ENCODE assay signal across 8 cellular contexts in genomic region chr1:1665815-1666251, GRCh38. TPM values are rescaled to one million over a fixed set of nuclear protein-coding genes. Genes with fewer than 3 reads are reported as not detected.
DNase-seq lines count a peak whose midpoint lies in the region; ATAC-seq, FAIRE-seq and TF ChIP-seq lines count a peak whose summit lies in the region.

No MANE protein-coding gene starts in this region.

- no peak for FAIRE-seq in bronchial epithelial cell (lab: Jason Lieb, UNC)

- H3F3A ChIP-seq in neural progenitor cell (ENCODE audit: low read depth) = peaks cover 9% of the 10 kb centered on the region

- DNase-seq in COLO668 (lab: John Stamatoyannopoulos, UW; ENCODE audit: unreplicated experiment) (peak; percentile 38), NCI-H510A treated with DMSO at 0.1 percent for 48 hours (lab: John Stamatoyannopoulos, UW) (peak; percentile 24), bronchial epithelial cell (ENCODE audit: low read depth) (no peak), neural progenitor cell (ENCODE audit: low spot score) (peak; percentile 60), DMS153 treated with DMSO at 0.1 percent for 48 hours (lab: John Stamatoyannopoulos, UW; ENCODE audit: unreplicated experiment) (no peak), NCI-H2081 treated with DMSO at 0.1 percent for 48 hours (lab: John Stamatoyannopoulos, UW) (no peak), tibial nerve (ENCODE audit: low spot score in 2 of 2) (no peak)

- H3K27me3 Mint-ChIP-seq in neural progenitor cell (ENCODE audit: insufficient read depth, low read depth) = no peaks in the 10 kb centered on the region

- no peak overlapping the region for H3K9ac ChIP-seq in neural progenitor cell

- no peak overlapping the region for H3K27ac ChIP-seq in neural progenitor cell
- H3K27ac ChIP-seq in tibial nerve = no peak overlapping the region

- H3K4me3 Mint-ChIP-seq in neural progenitor cell = no peak overlapping the region

- no peak overlapping the region for H3K27ac Mint-ChIP-seq in neural progenitor cell

- no peak overlapping the region for H2AFZ ChIP-seq in neural progenitor cell (replicated peaks)

- H3K36me3 Mint-ChIP-seq in neural progenitor cell = peaks cover 3% of the 10 kb centered on the region

- no peak for TF ChIP-seq EP300 in tibial nerve (IDR thresholded peaks at IDR 0.05)

- H4K20me1 ChIP-seq in neural progenitor cell (ENCODE audit: low read depth) = no peaks in the 10 kb centered on the region

- no peaks in the 10 kb centered on the region for H3K4me1 Mint-ChIP-seq in neural progenitor cell

- H3K27me3 ChIP-seq in bronchial epithelial cell (ENCODE audit: control insufficient read depth, insufficient read depth, low read length) = no peaks in the 10 kb centered on the region
- H3K27me3 ChIP-seq in neural progenitor cell = no peaks in the 10 kb centered on the region
- H3K27me3 ChIP-seq in tibial nerve = no peaks in the 10 kb centered on the region

- no peaks in the 10 kb centered on the region for H3K9me3 ChIP-seq in neural progenitor cell (ENCODE audit: low read depth)
- no peaks in the 10 kb centered on the region for H3K9me3 ChIP-seq in tibial nerve

- H3K4me1 ChIP-seq in neural progenitor cell = no peaks in the 10 kb centered on the region
- H3K4me1 ChIP-seq in tibial nerve = peaks cover 0 to 6% (median 0%) of the 10 kb centered on the region in 4 donors

- WGBS in tibial nerve, 2 donors = 83 to 87% methylated on average over 19 to 25 of the region's 25 CpGs

- TF ChIP-seq POLR2A in tibial nerve (IDR thresholded peaks at IDR 0.05) = no peak

- no peaks in the 10 kb centered on the region for H3K9me3 Mint-ChIP-seq in neural progenitor cell

- no peak overlapping the region for H3K4me3 ChIP-seq in bronchial epithelial cell (ENCODE audit: low read depth, low read length)
- no peak overlapping the region for H3K4me3 ChIP-seq in neural progenitor cell
- H3K4me3 ChIP-seq in tibial nerve = no peak overlapping the region

- H3K36me3 ChIP-seq in bronchial epithelial cell (ENCODE audit: control insufficient read depth, insufficient read depth, low read length) (peaks cover 14% of the 10 kb centered on the region), neural progenitor cell (no peaks in the 10 kb centered on the region), tibial nerve (peaks cover 5 to 64% (median 20%) of the 10 kb centered on the region in 3 donors)

- no peak overlapping the region for H3K4me2 ChIP-seq in neural progenitor cell

- peak; percentile 58 for TF ChIP-seq CTCF in bronchial epithelial cell (IDR thresholded peaks at IDR 0.05; ENCODE audit: insufficient read depth, low read length, severe bottlenecking)
- TF ChIP-seq CTCF in neural progenitor cell (IDR thresholded peaks at IDR 0.05) = peak; percentile 65
- TF ChIP-seq CTCF in tibial nerve (IDR thresholded peaks at IDR 0.05) = peak in 1 of 5 experiments; percentile 22

- no peak for ATAC-seq in GM21529 (IDR thresholded peaks at IDR 0.05; ENCODE audit: unreplicated experiment)

- H3K79me2 ChIP-seq in neural progenitor cell (ENCODE audit: low read depth) = no peaks in the 10 kb centered on the region

RNA-seq across cellular contexts. Expression of gene CDK11B, which starts 7.0 kb away (rescaled TPM):
- total RNA-seq in bronchial epithelial cell = 5.0 and 7.6 TPM in 2 replicates
- total RNA-seq in neural progenitor cell (ENCODE audit: low replicate concordance) = 12.6 and 16.9 TPM in 2 replicates
- 10 to 100 TPM; 12.6 to 31.8 (median 24.7) TPM for total RNA-seq in tibial nerve

RNA-seq across cellular contexts. Expression of gene SLC35E2B, which starts 26.8 kb away (rescaled TPM):
- total RNA-seq in bronchial epithelial cell (14.0 and 17.0 TPM in 2 replicates), neural progenitor cell (ENCODE audit: low replicate concordance) (49.4 and 71.6 TPM in 2 replicates), tibial nerve (10 to 100 TPM; 38.2 to 67.8 (median 46.1) TPM)

RNA-seq across cellular contexts. Expression of gene MMP23B, which starts 33.9 kb away (rescaled TPM):
- total RNA-seq in bronchial epithelial cell = 0.26 and 0.38 TPM in 2 replicates
- total RNA-seq in neural progenitor cell (ENCODE audit: low replicate concordance) = 4.2 and 4.7 TPM in 2 replicates
- total RNA-seq in tibial nerve = 1 to 10 TPM; 1.2 to 6.6 (median 3.8) TPM

RNA-seq across cellular contexts. Expression of gene MIB2, which starts 50.5 kb away (rescaled TPM):
- total RNA-seq in bronchial epithelial cell (78.2 and 82.2 TPM in 2 replicates), neural progenitor cell (ENCODE audit: low replicate concordance) (7.5 and 71.6 TPM in 2 replicates), tibial nerve (100 to 1,000 TPM in 1 of 4 donors, 10 to 100 TPM in 3; 50.5 to 108 (median 98.6) TPM)

RNA-seq across cellular contexts. Expression of gene CDK11A, which starts 58.3 kb away (rescaled TPM):
- total RNA-seq in bronchial epithelial cell (4.2 and 10.6 TPM in 2 replicates), neural progenitor cell (ENCODE audit: low replicate concordance) (6.6 and 16.6 TPM in 2 replicates), tibial nerve (10 to 100 TPM; 36.1 to 71.1 (median 54.6) TPM)

Comparison
In these comparisons a context has a peak if more than half of its experiments do, and no peak if none do; other contexts are left out.
1. DNase-seq: peak in COLO668 (single experiment), NCI-H510A treated with DMSO at 0.1 percent for 48 hours (single experiment) and neural progenitor cell (single experiment); none in bronchial epithelial cell (single experiment), DMS153 treated with DMSO at 0.1 percent for 48 hours (single experiment), NCI-H2081 treated with DMSO at 0.1 percent for 48 hours (single experiment) and tibial nerve (0 of 2).